In genomic region chr18:76056467-76057194, GRCh38 we compare ENCODE assay signal across 25 cellular contexts.
DNase-seq lines count a peak whose midpoint lies in the region; ATAC-seq and TF ChIP-seq lines count a peak whose summit lies in the region.
"Had no signal": no experiment of that assay in that cellular context is flagged by ENCODE, and none has a peak within 500 bp of the region (broad histone marks: within the 10 kb centered on the region; RNA-seq: fewer than 3 reads in every experiment).

No MANE protein-coding gene starts in this region.

- TF ChIP-seq CTCF in fibroblast of mammary gland (conservative IDR thresholded peaks at IDR 0.05; ENCODE audit: control insufficient read depth, insufficient read depth, low read depth, low read length) (no peak), hepatocyte (IDR thresholded peaks at IDR 0.05; ENCODE audit: poor library complexity) (no peak)

- intact Hi-C loops in sciatic nerve (cut with DNase I), result no loop called here

- H3K9me3 ChIP-seq in hepatocyte (ENCODE audit: low read depth), result no peaks in the 10 kb centered on the region
- H3K9me3 ChIP-seq: thoracic aorta had no signal

- H3K4me1 ChIP-seq in hepatocyte (ENCODE audit: insufficient read depth), result no peaks in the 10 kb centered on the region
- H3K4me1 ChIP-seq: neural progenitor cell had no signal

- DNase-seq in fibroblast of mammary gland (ENCODE audit: low read depth), result peak; percentile 35
- peak; percentile 33 for DNase-seq in hepatocyte (ENCODE audit: low spot score)
- DNase-seq in sciatic nerve (ENCODE audit: low spot score), result peak; percentile 74
- DNase-seq in GOT3 (lab: John Stamatoyannopoulos, UW), result no peak
- DNase-seq in iPS-NIHi11 (ENCODE audit: low spot score), result no peak
- no peak for DNase-seq in activated naive CD4-positive, alpha-beta T cell treated with anti-CD3 and anti-CD28 coated beads, Interleukin-2, amount 50 U/mL, for 72 hours (ENCODE audit: low spot score in 2 of 2)
- DNase-seq: activated CD4-positive, alpha-beta T cell treated with anti-CD3 and anti-CD28 coated beads, Interleukin-2, amount 10 ng/mL, durations not matched to agents 24 days and 14 days; CD4-positive, CD25-positive, alpha-beta regulatory T cell; cerebellar nuclear complex; dorsolateral prefrontal cortex; hippocampal formation; NCI-H1105 treated with DMSO at 0.1 percent for 48 hours; NCI-H2081; NCI-H226; NCI-H774; SK-N-SH; stimulated activated CD4-positive, alpha-beta T cell treated with anti-CD3 and anti-CD28 coated beads, Interleukin-4, amount 100 ng/mL, for 1 hour; stimulated activated naive CD4-positive, alpha-beta T cell had no signal

- H3K9me3 Mint-ChIP-seq in activated naive CD4-positive, alpha-beta T cell treated with anti-CD3 and anti-CD28 coated beads, Interleukin-2, amount 50 U/mL, for 72 hours, result no peaks in the 10 kb centered on the region
- H3K9me3 Mint-ChIP-seq: activated CD4-positive, alpha-beta T cell treated with anti-CD3 and anti-CD28 coated beads, Interleukin-2, amount 10 ng/mL, durations not matched to agents 24 days and 14 days; activated naive CD4-positive, alpha-beta T cell treated with anti-CD3 and anti-CD28 coated beads, Interleukin-2, amount 50 U/mL, for 24 hours; activated T-helper 1 cell treated with anti-CD3 and anti-CD28 coated beads, Interleukin-12 subunit alpha, Interleukin-12 subunit beta, Interleukin-2, Interleukin-4 antibody, amounts not matched to agents 30 ng/mL and 10 ng/mL and 1 ng/mL, durations not matched to agents 14 hours and 24 hours and 36 hours; neural progenitor cell had no signal

- no peaks in the 10 kb centered on the region for H3K9me2 ChIP-seq in hepatocyte (replicated peaks; ENCODE audit: insufficient read depth)
- H3K9me2 ChIP-seq: SK-N-SH had no signal

- H3K36me3 Mint-ChIP-seq in activated naive CD4-positive, alpha-beta T cell treated with anti-CD3 and anti-CD28 coated beads, Interleukin-2, amount 50 U/mL, for 72 hours, result no peaks in the 10 kb centered on the region
- H3K36me3 Mint-ChIP-seq: activated naive CD4-positive, alpha-beta T cell treated with anti-CD3 and anti-CD28 coated beads, Interleukin-2, amount 50 U/mL, for 24 hours; CD4-positive, CD25-positive, alpha-beta regulatory T cell; neural progenitor cell had no signal

- no peak overlapping the region for H3K27ac Mint-ChIP-seq in activated naive CD4-positive, alpha-beta T cell treated with anti-CD3 and anti-CD28 coated beads, Interleukin-2, amount 50 U/mL, for 72 hours
- H3K27ac Mint-ChIP-seq: activated CD4-positive, alpha-beta T cell treated with anti-CD3 and anti-CD28 coated beads, Interleukin-2, amount 10 ng/mL, durations not matched to agents 24 days and 14 days; activated naive CD4-positive, alpha-beta T cell treated with anti-CD3 and anti-CD28 coated beads, Interleukin-2, amount 50 U/mL, for 24 hours; activated T-helper 1 cell treated with anti-CD3 and anti-CD28 coated beads, Interleukin-12 subunit alpha, Interleukin-12 subunit beta, Interleukin-2, Interleukin-4 antibody, amounts not matched to agents 30 ng/mL and 10 ng/mL and 1 ng/mL, durations not matched to agents 14 hours and 24 hours and 36 hours; CD4-positive, CD25-positive, alpha-beta regulatory T cell; neural progenitor cell had no signal

- H3K27me3 ChIP-seq in hepatocyte, result no peaks in the 10 kb centered on the region
- H3K27me3 ChIP-seq: neural progenitor cell had no signal

- no peak overlapping the region for H2AFZ ChIP-seq in hepatocyte
- H2AFZ ChIP-seq: neural progenitor cell had no signal

- 80% methylated on average over 20 of the region's 20 CpGs for WGBS in hepatocyte (ENCODE audit: low lambda C conversion rate, missing lambda C conversion rate)

- peak overlapping the region; percentile 20 for H3K27ac ChIP-seq in hepatocyte
- H3K27ac ChIP-seq: dorsolateral prefrontal cortex, neural progenitor cell, RWPE1, thoracic aorta, VCaP had no signal

- H3K36me3 ChIP-seq in hepatocyte (replicated peaks; ENCODE audit: insufficient read depth, low read depth), result no peaks in the 10 kb centered on the region
- H3K36me3 ChIP-seq: neural progenitor cell, thoracic aorta had no signal

- H3K4me3 ChIP-seq in fibroblast of mammary gland (ENCODE audit: control insufficient read depth, low read depth, low read length) (no peak overlapping the region), hepatocyte (no peak overlapping the region)
- H3K4me3 ChIP-seq: dorsolateral prefrontal cortex, neural progenitor cell, thoracic aorta had no signal

- H3K4me2 ChIP-seq in hepatocyte, result peak overlapping the region; percentile 37
- H3K4me2 ChIP-seq: neural progenitor cell, SK-N-SH had no signal

- ATAC-seq in sciatic nerve (peak; percentile 93), HG03025 (IDR thresholded peaks at IDR 0.05; ENCODE audit: low FRiP score, unreplicated experiment) (no peak)
- ATAC-seq in activated naive CD4-positive, alpha-beta T cell treated with anti-CD3 and anti-CD28 coated beads, Interleukin-2, amount 50 U/mL, for 72 hours, result no peak

- no peaks in the 10 kb centered on the region for H4K20me1 ChIP-seq in hepatocyte (ENCODE audit: insufficient read depth, poor library complexity, severe bottlenecking)

- H3K79me2 ChIP-seq in hepatocyte, result no peaks in the 10 kb centered on the region

Comparison
In these comparisons a context has a peak if more than half of its experiments do, and no peak if none do; other contexts are left out.
1. DNase-seq: peak in fibroblast of mammary gland (single experiment), hepatocyte (single experiment) and sciatic nerve (single experiment); none in GOT3 (single experiment), iPS-NIHi11 (single experiment) and activated naive CD4-positive, alpha-beta T cell treated with anti-CD3 and anti-CD28 coated beads, Interleukin-2, amount 50 U/mL, for 72 hours (0 of 2).